In the genomic region with DNA sequence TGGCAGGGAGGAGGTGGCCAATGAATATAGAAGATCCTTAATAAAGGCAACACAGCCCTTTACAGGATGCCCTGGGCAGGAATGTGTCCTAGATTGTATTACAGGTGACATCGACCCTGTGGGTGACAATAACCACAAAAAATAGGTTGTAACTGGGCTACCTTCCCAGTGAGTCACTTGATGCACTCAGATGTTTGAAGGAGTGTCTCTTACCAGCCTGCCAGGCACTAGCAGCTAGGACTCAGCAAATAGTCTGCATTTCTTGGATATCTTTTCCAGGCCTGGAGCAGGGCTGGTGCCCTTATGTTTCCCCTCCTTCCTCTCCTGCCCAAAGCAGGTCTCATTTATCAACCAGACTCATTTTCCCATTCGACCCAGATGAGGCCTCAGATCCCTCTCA, we compare ENCODE assay signal across 14 cellular contexts. TPM values are rescaled to one million over a fixed set of nuclear protein-coding genes. Genes with fewer than 3 reads are reported as not detected.
DNase-seq lines count a peak whose midpoint lies in the region; ATAC-seq and TF ChIP-seq lines count a peak whose summit lies in the region.
"Had no signal": no experiment of that assay in that cellular context is flagged by ENCODE, and none has a peak within 500 bp of the region (broad histone marks: within the 10 kb centered on the region; RNA-seq: fewer than 3 reads in every experiment).

No MANE protein-coding gene starts in this region.

- H3K36me3 ChIP-seq in right atrium auricular region = no peaks in the 10 kb centered on the region
- H3K36me3 ChIP-seq: cardiac muscle cell, esophagus squamous epithelium, sigmoid colon had no signal

- no peak for TF ChIP-seq CTCF in right atrium auricular region (IDR thresholded peaks at IDR 0.05)

- H3K4me1 ChIP-seq in right atrium auricular region = no peaks in the 10 kb centered on the region
- H3K4me1 ChIP-seq: esophagus squamous epithelium, sigmoid colon had no signal

- no peak for DNase-seq in Right ventricle myocardium superior
- DNase-seq in right atrium auricular region (ENCODE audit: low spot score) = no peak
- DNase-seq in SW480 (ENCODE audit: low spot score) = peak; percentile 74
- peak; percentile 2 for DNase-seq in kidney glomerular epithelial cell (lab: John Stamatoyannopoulos, UW)
- no peak for DNase-seq in MV-4-11 (lab: John Stamatoyannopoulos, UW)
- no peak for DNase-seq in medulla oblongata (ENCODE audit: extremely low spot score)
- DNase-seq: esophagus squamous epithelium, midbrain, NCI-H345, nucleus accumbens, sigmoid colon had no signal

- no peaks in the 10 kb centered on the region for H3K9me3 ChIP-seq in right atrium auricular region
- H3K9me3 ChIP-seq: esophagus squamous epithelium, sigmoid colon had no signal

- H3K27me3 ChIP-seq in right atrium auricular region = no peaks in the 10 kb centered on the region
- H3K27me3 ChIP-seq: cardiac muscle cell, esophagus squamous epithelium, sigmoid colon had no signal

- ATAC-seq in Right ventricle myocardium superior (ENCODE audit: poor library complexity) (peak; percentile 85), HG02938 (IDR thresholded peaks at IDR 0.05; ENCODE audit: unreplicated experiment) (no peak), GM21390 (IDR thresholded peaks at IDR 0.05; ENCODE audit: unreplicated experiment) (no peak)

- peak overlapping the region in 1 of 2 donors; percentile 21 for H3K27ac ChIP-seq in right atrium auricular region
- H3K27ac ChIP-seq: cardiac muscle cell, esophagus squamous epithelium, sigmoid colon had no signal

- intact Hi-C loops in Right ventricle myocardium superior (cut with DNase I) = no loop called here

- H3K4me3 ChIP-seq in right atrium auricular region = no peak overlapping the region
- H3K4me3 ChIP-seq: cardiac muscle cell, esophagus squamous epithelium, sigmoid colon had no signal

RNA-seq across cellular contexts. Expression of a gene that starts 50.9 kb away (rescaled TPM):
- total RNA-seq in Right ventricle myocardium superior (47.1 TPM), right atrium auricular region (10 to 100 TPM; 30.3 to 36.6 TPM)

Comparison
In these comparisons a context has a peak if more than half of its experiments do, and no peak if none do; other contexts are left out.
1. DNase-seq: peak in SW480 (single experiment) and kidney glomerular epithelial cell (single experiment); none in Right ventricle myocardium superior (single experiment), right atrium auricular region (single experiment), MV-4-11 (single experiment) and medulla oblongata (single experiment).